ENCODE assay signal across 8 cellular contexts in genomic region chr9:96853711-96854072, GRCh38. TPM values are rescaled to one million over a fixed set of nuclear protein-coding genes. Genes with fewer than 3 reads are reported as not detected.
DNase-seq lines count a peak whose midpoint lies in the region; ATAC-seq, FAIRE-seq and TF ChIP-seq lines count a peak whose summit lies in the region.

No MANE protein-coding gene starts in this region.

- peaks cover 46% of the 10 kb centered on the region for H3K4me1 Mint-ChIP-seq in WTC11

- intact Hi-C loops in heart left ventricle (cut with DNase I) = loop anchor here in 2 of 10 donors (5.0 to 10.0 kb wide), 3 partner anchors 76 to 761 kb away; partner anchors contain the start of gene ZNF510 (in 1 of the 2)

- no peak for TF ChIP-seq EP300 in A549 (IDR thresholded peaks at IDR 0.05)

- TF ChIP-seq CTCF in A549 (IDR thresholded peaks at IDR 0.05) (no peak), WTC11 (IDR thresholded peaks at IDR 0.05) (no peak), heart left ventricle (IDR thresholded peaks at IDR 0.05) (no peak), retinal pigment epithelial cell (conservative IDR thresholded peaks at IDR 0.05; ENCODE audit: low read depth, low read length) (no peak)

- TF ChIP-seq POLR2A in A549 (IDR thresholded peaks at IDR 0.05; ENCODE audit: low read length) (no peak), heart left ventricle (IDR thresholded peaks at IDR 0.05) (no peak)

- H3K4me3 ChIP-seq in A549 (peak overlapping the region; percentile 65), heart left ventricle (peak overlapping the region; percentile 58 to 94 (median 78)), retinal pigment epithelial cell (ENCODE audit: low read length) (peak overlapping the region; percentile 87)

- FAIRE-seq in A549 (lab: Jason Lieb, UNC) = no peak

- CTCF ChIA-PET in A549 (lab: Yijun Ruan, JAX) = interaction anchor here (1.1 to 10.4 kb wide), 4 partner anchors 18 to 614 kb away, joined by 3 to 91 read pairs (median 4); no protein-coding TSS in a partner anchor
- CTCF ChIA-PET in WTC11 (lab: Charles Lee) = interaction anchor here (1.1 to 2.3 kb wide), 3 partner anchors 19 to 167 kb away, joined by 3 to 34 read pairs (median 5); no protein-coding TSS in a partner anchor

- DNase-seq in A549 (ENCODE audit: low read depth in 1 of 2, low spot score in 1 of 2) (no peak), WTC11 (ENCODE audit: low spot score) (no peak), heart left ventricle (no peak), retinal pigment epithelial cell (ENCODE audit: low read depth) (no peak)
- DNase-seq in stimulated activated CD8-positive, alpha-beta memory T cell treated with anti-CD3 and anti-CD28 coated beads, Interleukin-4, amount 100 ng/mL, for 48 hours = no peak
- no peak for DNase-seq in stimulated activated CD4-positive, alpha-beta T cell treated with anti-CD3 and anti-CD28 coated beads, Interleukin-15, amount 100 ng/mL, for 24 hours

- H3K27ac Mint-ChIP-seq in WTC11 = no peak overlapping the region

- H3K4me1 ChIP-seq in A549 (no peaks in the 10 kb centered on the region; the same call in 2 of the 3 replicates), heart left ventricle (peaks cover 0 to 30% (median 15%) of the 10 kb centered on the region in 12 donors)

- peak overlapping the region; percentile 82 for H3K4me2 ChIP-seq in A549

- H3K36me3 ChIP-seq in heart left ventricle = no peaks in the 10 kb centered on the region

- peak overlapping the region; percentile 98 for H3K4me3 Mint-ChIP-seq in WTC11

- H3K27ac ChIP-seq in A549 (peak overlapping the region; percentile 69 to 89), heart left ventricle (peak overlapping the region in 11 of 12 donors; percentile 45 to 90 (median 82))

- H3K36me3 Mint-ChIP-seq in WTC11 = peaks cover 13% of the 10 kb centered on the region; the same call in 1 of the 2 replicates

- peak; percentile 30 to 53 for ATAC-seq in A549
- ATAC-seq in GM18907 (IDR thresholded peaks at IDR 0.05; ENCODE audit: unreplicated experiment) = peak; percentile 22
- ATAC-seq in HG03196 (IDR thresholded peaks at IDR 0.05; ENCODE audit: unreplicated experiment) = peak; percentile 26
- no peak for ATAC-seq in WTC11
- ATAC-seq in heart left ventricle = peak in 2 of 4 donors; percentile 23 to 39

- H3K27me3 Mint-ChIP-seq in WTC11 (ENCODE audit: low read depth) = no peaks in the 10 kb centered on the region; the same call in 1 of the 2 replicates

- WGBS in A549 (ENCODE audit: missing lambda C conversion rate) = 23% methylated on average over 9 of the region's 9 CpGs
- 0 to 2% (median 2%) methylated on average over 9 of the region's 9 CpGs for WGBS in heart left ventricle, 4 donors

- no peaks in the 10 kb centered on the region for H3K27me3 ChIP-seq in heart left ventricle

- H3K9me3 Mint-ChIP-seq in WTC11 = peaks cover 7% of the 10 kb centered on the region

- POLR2A ChIA-PET in A549 (lab: Yijun Ruan, JAX) (interaction anchor here (0.7 kb wide), 1 partner anchor 385 kb away, joined by 4 read pairs; no protein-coding TSS in a partner anchor), WTC11 (lab: Charles Lee) (interaction anchor here (0.8 kb wide), 1 partner anchor 384 kb away, joined by 3 read pairs; no protein-coding TSS in a partner anchor)

- H3K9me3 ChIP-seq in A549 (peaks cover 20% of the 10 kb centered on the region), heart left ventricle (peaks cover 0 to 7% (median 0%) of the 10 kb centered on the region in 12 donors)

- TF ChIP-seq RAD21 in A549 (conservative IDR thresholded peaks at IDR 0.05 in 1 of 2, IDR thresholded peaks at IDR 0.05 in 1 of 2) = no peak

TF ChIP-seq in A549, 52 proteins besides CTCF, POLR2A, EP300 and RAD21 (continues in another document):
- TF ChIP-seq NFE2L2 (conservative IDR thresholded peaks at IDR 0.05; ENCODE audit: low read length) (no peak), JUN (IDR thresholded peaks at IDR 0.05) (no peak), GATA3 (IDR thresholded peaks at IDR 0.05; ENCODE audit: borderline replicate concordance) (no peak), RARB (CRISPR knock-in tag; IDR thresholded peaks at IDR 0.05) (no peak), RCOR1 (IDR thresholded peaks at IDR 0.05; ENCODE audit: low read depth, low read length) (no peak), ZSCAN20 (CRISPR knock-in tag; IDR thresholded peaks at IDR 0.05) (no peak), FOSB (CRISPR knock-in tag; IDR thresholded peaks at IDR 0.05) (no peak), CBX2 (IDR thresholded peaks at IDR 0.05; ENCODE audit: borderline replicate concordance, low read depth) (no peak), HMGXB4 (CRISPR knock-in tag; IDR thresholded peaks at IDR 0.05; ENCODE audit: borderline replicate concordance) (no peak), HDAC2 (IDR thresholded peaks at IDR 0.05) (no peak), HES2 (IDR thresholded peaks at IDR 0.05) (no peak)

TF ChIP-seq in WTC11, 78 proteins besides CTCF, POLR2A, EP300 and RAD21 (continues in another document):
- no peak for TF ChIP-seq ZNF263 (CRISPR knock-in tag; IDR thresholded peaks at IDR 0.05; ENCODE audit: low read depth)
- TF ChIP-seq ERG (CRISPR knock-in tag; IDR thresholded peaks at IDR 0.05) = no peak
- TF ChIP-seq ZNF396 (CRISPR knock-in tag; IDR thresholded peaks at IDR 0.05; ENCODE audit: borderline replicate concordance) = no peak
- TF ChIP-seq NR3C1 (CRISPR knock-in tag; conservative IDR thresholded peaks at IDR 0.05; ENCODE audit: low read depth) = no peak
- no peak for TF ChIP-seq STAT6 (CRISPR knock-in tag; conservative IDR thresholded peaks at IDR 0.05; ENCODE audit: low read depth)
- no peak for TF ChIP-seq KAT7 (CRISPR knock-in tag; IDR thresholded peaks at IDR 0.05; ENCODE audit: borderline replicate concordance)
- TF ChIP-seq AR (CRISPR knock-in tag; IDR thresholded peaks at IDR 0.05) = no peak
- TF ChIP-seq RORB (CRISPR knock-in tag; IDR thresholded peaks at IDR 0.05) = no peak

RNA-seq across cellular contexts. Expression of gene ZNF782, which starts 0.6 kb away (rescaled TPM):
- polyA plus RNA-seq in A549 (2011; rRNA removed) (2.1 and 2.7 TPM in 2 replicates), A549 (2017; fragmentation: RNase III; extraction: RNeasy Plus Mini Kit Qiagen cat#74134 plus additional on column Dnase treatment) (1.9 to 2.2 TPM (median 2.1 TPM) in 3 replicates), heart left ventricle (1 to 10 TPM in 1 of 2 donors, under 1 TPM in 1; 0.84 to 1.1 TPM)
- polyA plus RNA-seq in A549 (2012; cell fraction: cytosol; rRNA removed) = 0.65 and 0.82 TPM in 2 replicates
- 0.82 and 1.3 TPM in 2 replicates for polyA plus RNA-seq in A549 (2012; cell fraction: nucleus; rRNA removed)
- polyA minus RNA-seq in A549 (2011; rRNA and poly(A)+ RNA removed) = 4.2 and 4.5 TPM in 2 replicates
- total RNA-seq in WTC11 (2021) (4.4 to 6.2 TPM (median 5.2 TPM) in 3 replicates), heart left ventricle (1 to 10 TPM; 2.3 to 4.4 (median 2.9) TPM)
